In the genomic region with DNA sequence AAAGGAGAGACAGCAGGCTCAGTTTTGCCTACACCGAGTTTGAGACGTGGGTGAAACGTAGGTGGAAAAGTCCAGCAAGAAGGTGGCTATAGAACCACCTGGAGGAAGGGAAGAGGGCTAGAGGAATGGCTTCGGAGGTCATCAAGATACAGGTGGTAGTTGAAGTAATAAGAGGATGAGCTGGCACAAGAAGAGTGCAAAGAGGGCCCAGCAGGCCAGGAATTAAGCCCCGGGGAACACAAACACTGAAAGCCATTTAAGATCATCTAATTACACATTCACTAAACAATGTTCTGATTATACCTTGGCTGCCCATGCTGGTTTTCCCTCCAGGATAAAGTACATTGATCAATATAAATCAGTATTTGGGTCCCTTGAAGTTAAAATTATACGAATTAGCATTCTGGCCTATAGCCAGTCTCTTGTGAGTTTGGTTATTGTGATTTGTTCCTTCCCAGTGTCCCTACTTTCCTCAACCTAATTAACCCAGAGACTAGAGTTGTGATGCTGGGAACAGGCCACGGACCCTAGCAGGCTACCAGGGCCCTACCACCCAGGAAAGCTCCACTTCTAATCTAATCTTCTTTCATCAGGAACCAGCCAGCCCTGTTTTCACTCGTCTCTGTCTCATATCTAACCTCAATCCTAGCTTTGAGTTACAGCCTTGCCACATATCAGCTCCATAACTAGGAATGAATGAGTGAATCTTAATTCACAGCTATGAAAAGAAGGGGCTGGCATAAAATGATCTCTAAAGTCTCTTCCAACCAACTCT, we compare ENCODE assay signal across 10 cellular contexts. TPM values are rescaled to one million over a fixed set of nuclear protein-coding genes. Genes with fewer than 3 reads are reported as not detected.
DNase-seq lines count a peak whose midpoint lies in the region; ATAC-seq and TF ChIP-seq lines count a peak whose summit lies in the region.
"Had no signal": no experiment of that assay in that cellular context is flagged by ENCODE, and none has a peak within 500 bp of the region (broad histone marks: within the 10 kb centered on the region; RNA-seq: fewer than 3 reads in every experiment).

No MANE protein-coding gene starts in this region.

- no peaks in the 10 kb centered on the region for H3K27me3 ChIP-seq in esophagus muscularis mucosa

- TF ChIP-seq EP300 in esophagus muscularis mucosa (IDR thresholded peaks at IDR 0.05), result no peak

- ATAC-seq in HG02763 (IDR thresholded peaks at IDR 0.05; ENCODE audit: unreplicated experiment), result no peak

- peak overlapping the region; percentile 48 for H3K4me3 Mint-ChIP-seq in HFFc6

- H3K4me1 Mint-ChIP-seq in HFFc6 (ENCODE audit: low read depth), result peaks cover 46% of the 10 kb centered on the region

- H3K27me3 Mint-ChIP-seq in HFFc6 (ENCODE audit: insufficient read depth), result peaks cover 2% of the 10 kb centered on the region; the same call in 1 of the 2 replicates

- peaks cover 39 to 54% (median 43%) of the 10 kb centered on the region in 4 donors for H3K4me1 ChIP-seq in esophagus muscularis mucosa

- CTCF ChIA-PET in RWPE1 (lab: Yijun Ruan, JAX), result interaction anchor here (0.7 to 2.1 kb wide), 6 partner anchors 11 to 180 kb away, joined by 3 to 14 read pairs (median 4); no protein-coding TSS in a partner anchor

- H3K9me3 Mint-ChIP-seq in HFFc6, result no peaks in the 10 kb centered on the region

- H3K27ac Mint-ChIP-seq in HFFc6, result peak overlapping the region; percentile 82

- H3K36me3 Mint-ChIP-seq in HFFc6 (ENCODE audit: low read depth), result no peaks in the 10 kb centered on the region; the same call in 1 of the 2 replicates

- no peaks in the 10 kb centered on the region for H3K9me3 ChIP-seq in esophagus muscularis mucosa

- no peak for DNase-seq in HFFc6
- no peak for DNase-seq in RWPE1 (ENCODE audit: low spot score)
- DNase-seq in esophagus muscularis mucosa (ENCODE audit: extremely low spot score), result no peak
- no peak for DNase-seq in stimulated activated naive CD4-positive, alpha-beta T cell (lab: John Stamatoyannopoulos, UW)
- DNase-seq in NCI-H1694 treated with DMSO at 0.1 percent for 48 hours (lab: John Stamatoyannopoulos, UW), result no peak
- DNase-seq: activated CD4-positive, alpha-beta T cell treated with anti-CD3 and anti-CD28 coated beads for 4 hours; DMS153; Kasumi-1 had no signal

- intact Hi-C loops in esophagus muscularis mucosa (cut with DNase I), result no loop called here

- TF ChIP-seq CTCF in HFFc6 (IDR thresholded peaks at IDR 0.05), result no peak
- no peak for TF ChIP-seq CTCF in RWPE1 (conservative IDR thresholded peaks at IDR 0.05; ENCODE audit: low read depth)
- TF ChIP-seq CTCF in esophagus muscularis mucosa (IDR thresholded peaks at IDR 0.05), result no peak

- no peak overlapping the region for H3K4me3 ChIP-seq in esophagus muscularis mucosa
- no peak overlapping the region for H3K4me3 ChIP-seq in skin epidermis

- peaks cover 0 to 98% (median 58%) of the 10 kb centered on the region in 4 donors for H3K36me3 ChIP-seq in esophagus muscularis mucosa

- WGBS in esophagus muscularis mucosa, result 78% methylated on average over 8 of the region's 8 CpGs

- POLR2A ChIA-PET in RWPE1 (lab: Yijun Ruan, JAX; ENCODE audit: low non-redundant PET), result interaction anchor here (0.5 to 0.7 kb wide), 3 partner anchors 11 to 393 kb away, joined by 3 to 4 read pairs (median 4); no protein-coding TSS in a partner anchor

- no peak for TF ChIP-seq POLR2A in esophagus muscularis mucosa (IDR thresholded peaks at IDR 0.05; ENCODE audit: low read depth)

- H3K27ac ChIP-seq in RWPE1 (peak overlapping the region; percentile 80), esophagus muscularis mucosa (replicated peaks in 1 of 4) (peak overlapping the region; percentile 67 to 79 (median 74)), skin epidermis (peak overlapping the region in 17 of 21 experiments; percentile 4 to 78 (median 50))

RNA-seq across cellular contexts. Expression of a gene that starts 26.4 kb away (rescaled TPM):
- 10 to 100 TPM; 27.4 to 34.8 (median 30.9) TPM for total RNA-seq in HFFc6 (2021; fragmentation: NEBNext Ultra II Directional; extraction: Animal tissue kit (Norgen Biotek cat#: 25700))
- 10 to 100 TPM; 42.8 to 56.4 (median 51.4) TPM for total RNA-seq in esophagus muscularis mucosa

RNA-seq across cellular contexts. Expression of a gene that starts 56.6 kb away (rescaled TPM):
- total RNA-seq in HFFc6 (2021; fragmentation: NEBNext Ultra II Directional; extraction: Animal tissue kit (Norgen Biotek cat#: 25700)), result 1 to 10 TPM; 1.6 to 3.2 (median 2.0) TPM
- total RNA-seq in esophagus muscularis mucosa, result 10 to 100 TPM; 10.8 to 15.8 (median 13.6) TPM
